ENCODE assay signal across 8 cellular contexts in genomic region chr5:50711280-50711679, GRCh38. TPM values are rescaled to one million over a fixed set of nuclear protein-coding genes. Genes with fewer than 3 reads are reported as not detected.
DNase-seq lines count a peak whose midpoint lies in the region; ATAC-seq and TF ChIP-seq lines count a peak whose summit lies in the region.

No MANE protein-coding gene starts in this region.

- H3K27me3 ChIP-seq in A673 (replicated peaks; ENCODE audit: insufficient read depth, low read depth, low read length, poor library complexity) = no peaks in the 10 kb centered on the region
- no peaks in the 10 kb centered on the region for H3K27me3 ChIP-seq in OCI-LY1 (ENCODE audit: insufficient read depth, low read length)
- no peaks in the 10 kb centered on the region for H3K27me3 ChIP-seq in lung (ENCODE audit: control insufficient read depth, insufficient read depth)
- no peaks in the 10 kb centered on the region for H3K27me3 ChIP-seq in suprapubic skin

- no peak overlapping the region for H3K4me3 ChIP-seq in A673 (ENCODE audit: low read depth, low read length, poor library complexity, severe bottlenecking)
- H3K4me3 ChIP-seq in OCI-LY1 (ENCODE audit: low read depth, low read length, poor library complexity, severe bottlenecking) = peak overlapping the region; percentile 12
- no peak overlapping the region for H3K4me3 ChIP-seq in lung
- H3K4me3 ChIP-seq in suprapubic skin = peak overlapping the region; percentile 1

- WGBS in lung, 2 donors = 29 to 46% methylated on average over 2 of the region's 2 CpGs
- 54% methylated on average over 2 of the region's 2 CpGs for WGBS in suprapubic skin

- BruUV-seq in A673 (replicated peaks; lab: Mats Ljungman, UMichigan) = no TSS peak

- ATAC-seq in GM18867 (IDR thresholded peaks at IDR 0.05; ENCODE audit: unreplicated experiment) = peak; percentile 98
- ATAC-seq in HG03045 (IDR thresholded peaks at IDR 0.05; ENCODE audit: unreplicated experiment) = peak; percentile 99
- peak; percentile 88 for ATAC-seq in lung (ENCODE audit: insufficient read depth, low FRiP score)

- intact Hi-C loops in A673 (cut with micrococcal nuclease; ENCODE audit: unreplicated experiment) = no loop called here

- no peaks in the 10 kb centered on the region for H3K4me1 ChIP-seq in A673 (ENCODE audit: insufficient read depth, low read length, poor library complexity, severe bottlenecking)
- H3K4me1 ChIP-seq in OCI-LY1 (ENCODE audit: insufficient read depth, low read length, severe bottlenecking) = peaks cover 42% of the 10 kb centered on the region
- no peaks in the 10 kb centered on the region for H3K4me1 ChIP-seq in lung (ENCODE audit: control insufficient read depth in 2 of 2, insufficient read depth in 2 of 2, low read length in 2 of 2)
- H3K4me1 ChIP-seq in suprapubic skin = peaks cover 8% of the 10 kb centered on the region

- CTCF ChIA-PET in A673 (lab: Charles Lee) = no interaction called here

- H4K20me1 ChIP-seq in OCI-LY1 (ENCODE audit: insufficient read depth, low read length) = no peaks in the 10 kb centered on the region

- H3K27ac ChIP-seq in A673 (ENCODE audit: low read depth, low read length, poor library complexity, severe bottlenecking) (no peak overlapping the region), OCI-LY1 (ENCODE audit: low read depth, low read length, poor library complexity, severe bottlenecking) (peak overlapping the region; percentile 8), lung (ENCODE audit: low read depth in 1 of 2, low read length in 1 of 2) (no peak overlapping the region), suprapubic skin (no peak overlapping the region)

- H3K9me3 ChIP-seq in A673 (ENCODE audit: low read depth, low read length, poor library complexity, severe bottlenecking) = no peaks in the 10 kb centered on the region
- H3K9me3 ChIP-seq in OCI-LY1 (ENCODE audit: low read length) = no peaks in the 10 kb centered on the region
- H3K9me3 ChIP-seq in lung (ENCODE audit: control insufficient read depth in 2 of 2, insufficient read depth in 1 of 2, low read length in 1 of 2) = no peaks in the 10 kb centered on the region
- H3K9me3 ChIP-seq in suprapubic skin = no peaks in the 10 kb centered on the region

- no peak for TF ChIP-seq EP300 in suprapubic skin (IDR thresholded peaks at IDR 0.05)

- POLR2A ChIA-PET in A673 (lab: Charles Lee; ENCODE audit: low non-redundant PET) = no interaction called here

- no peaks in the 10 kb centered on the region for H3K36me3 ChIP-seq in A673 (ENCODE audit: insufficient read depth, low read length, poor library complexity, severe bottlenecking)
- H3K36me3 ChIP-seq in OCI-LY1 (ENCODE audit: insufficient read depth, low read length) = 0 out of 2 replicates have a peak, but pooled peaks cover 4% of the 10 kb centered on the region
- H3K36me3 ChIP-seq in lung (ENCODE audit: control insufficient read depth in 2 of 2, insufficient read depth in 2 of 2, low read length in 2 of 2) = no peaks in the 10 kb centered on the region
- no peaks in the 10 kb centered on the region for H3K36me3 ChIP-seq in suprapubic skin

- DNase-seq in A673 (ENCODE audit: low spot score) (peak; percentile 32), lung (ENCODE audit: low spot score) (no peak), suprapubic skin (ENCODE audit: low spot score in 2 of 2) (no peak), HUDEP-2 (lab: John Stamatoyannopoulos, UW; ENCODE audit: unreplicated experiment in 76 of 76) (no peak)
- DNase-seq in activated naive CD4-positive, alpha-beta T cell treated with Interleukin-2 at 50 U/mL for 16 hours = peak; percentile 57

- no peak overlapping the region; the same call in 1 of the 2 replicates for H3K9ac ChIP-seq in OCI-LY1 (ENCODE audit: low read length)

- no peak for TF ChIP-seq CTCF in A673 (conservative IDR thresholded peaks at IDR 0.05; ENCODE audit: low read depth, low read length)
- TF ChIP-seq CTCF in OCI-LY1 (IDR thresholded peaks at IDR 0.05; ENCODE audit: low read length) = no peak
- no peak for TF ChIP-seq CTCF in lung (IDR thresholded peaks at IDR 0.05; ENCODE audit: control extremely low read depth, extremely low read depth)
- TF ChIP-seq CTCF in suprapubic skin (IDR thresholded peaks at IDR 0.05) = no peak

- H3K4me2 ChIP-seq in OCI-LY1 (ENCODE audit: low read length) = peak overlapping the region; percentile 57

- no peaks in the 10 kb centered on the region for H3K9me2 ChIP-seq in OCI-LY1 (ENCODE audit: low read depth, low read length)

- TF ChIP-seq POLR2A in suprapubic skin (IDR thresholded peaks at IDR 0.05) = no peak

- H2AFZ ChIP-seq in OCI-LY1 (ENCODE audit: low read length) = no peak overlapping the region

- peaks cover 72% of the 10 kb centered on the region for H3K79me2 ChIP-seq in OCI-LY1 (ENCODE audit: insufficient read depth, low read length)

- H3F3A ChIP-seq in OCI-LY1 (ENCODE audit: insufficient read depth, low read length) = no peaks in the 10 kb centered on the region

RNA-seq across cellular contexts. Expression of gene PARP8, which starts 44.8 kb away (rescaled TPM):
- 17.7 and 18.0 TPM in 2 replicates for total RNA-seq in A673 (2021)
- total RNA-seq in lung = 10 to 100 TPM; 33.3 to 59.4 TPM
- polyA plus RNA-seq in lung = 10 to 100 TPM; 11.6 to 17.2 TPM
- 10 to 100 TPM in 3 of 4 donors, 1 to 10 TPM in 1; 9.7 to 18.0 (median 13.2) TPM for total RNA-seq in suprapubic skin

Comparison
In these comparisons a context has a peak if more than half of its experiments do, and no peak if none do; other contexts are left out.
1. DNase-seq: peak in A673 (single experiment) and activated naive CD4-positive, alpha-beta T cell treated with Interleukin-2 at 50 U/mL for 16 hours (single experiment); none in lung (single experiment), suprapubic skin (0 of 2) and HUDEP-2 (0 of 76).
2. H3K4me3 ChIP-seq: peak in OCI-LY1 (single experiment) and suprapubic skin (single experiment); none in A673 (single experiment) and lung (single experiment).
3. Peak in every context shown above with its lines, with median percentiles within 50 percentile points of each other: ATAC-seq.